ENCODE assay signal across 8 cellular contexts in the genomic region with DNA sequence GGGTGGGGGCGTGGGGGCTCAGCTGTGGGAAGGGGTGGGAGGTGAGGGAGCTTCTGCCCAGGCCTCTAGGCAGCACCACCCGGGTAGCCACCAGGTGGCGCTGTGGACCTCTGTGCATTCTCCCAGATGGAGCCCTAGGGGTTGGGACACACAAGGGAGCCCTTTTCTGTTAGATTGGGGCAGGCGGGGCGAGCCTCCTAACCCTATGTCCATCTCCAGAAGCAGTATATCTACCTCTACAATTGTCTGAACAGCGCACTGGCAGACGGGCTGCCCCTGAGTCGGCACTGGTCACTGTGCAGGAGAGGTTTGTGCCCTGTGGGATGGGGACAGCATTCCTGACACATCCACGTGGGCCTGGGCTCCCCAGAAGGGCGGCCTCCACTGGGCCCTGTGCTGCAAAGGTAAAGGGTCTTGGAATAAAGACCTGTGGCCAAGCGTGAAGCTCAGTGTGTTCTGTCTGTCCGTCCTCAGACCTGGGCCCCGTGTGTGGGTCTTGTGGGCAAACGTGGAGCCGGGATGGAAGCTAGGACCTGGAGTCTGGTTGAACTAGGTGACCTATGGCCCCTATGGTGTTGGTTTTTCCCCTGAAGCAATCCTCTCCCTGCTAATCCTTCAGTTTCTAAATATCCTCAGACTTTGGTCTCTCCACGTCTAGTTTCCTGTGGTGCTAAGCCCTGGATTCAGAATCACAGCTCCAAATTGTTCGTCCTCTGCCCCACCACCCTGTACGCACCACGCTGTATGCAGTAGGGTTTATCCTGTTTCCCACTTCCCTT. TPM values are rescaled to one million over a fixed set of nuclear protein-coding genes. Genes with fewer than 3 reads are reported as not detected.
DNase-seq lines count a peak whose midpoint lies in the region; ATAC-seq and TF ChIP-seq lines count a peak whose summit lies in the region.

No MANE protein-coding gene starts in this region.

- TF ChIP-seq CTCF in neutrophil (IDR thresholded peaks at IDR 0.05) (peak; percentile 78), testis (IDR thresholded peaks at IDR 0.05) (peak; percentile 64 to 95 (median 72))

- DNase-seq in CD8-positive, alpha-beta memory T cell, result peak; percentile 60 to 85 (median 73)
- DNase-seq in HEK293T (ENCODE audit: extremely low spot score), result peak; percentile 68
- DNase-seq in OCI-M1 (lab: John Stamatoyannopoulos, UW), result peak; percentile 84
- DNase-seq in activated T-cell treated with anti-CD3 and anti-CD28 coated beads, Interleukin-2, amount 50 U/mL, for 4 hours, result peak; percentile 78
- peak; percentile 30 for DNase-seq in fibroblast of gingiva (ENCODE audit: low read depth)
- DNase-seq in testis, result peak; percentile 86

- peaks cover 6 to 13% (median 9%) of the 10 kb centered on the region in 3 donors for H3K4me1 Mint-ChIP-seq in CD8-positive, alpha-beta memory T cell
- peaks cover 6% of the 10 kb centered on the region for H3K4me1 Mint-ChIP-seq in activated T-cell treated with anti-CD3 and anti-CD28 coated beads, Interleukin-2, amount 50 U/mL, for 4 hours (ENCODE audit: low read depth)

- POLR2A ChIA-PET in CD8-positive, alpha-beta memory T cell (lab: Charles Lee), result no interaction called here
- POLR2A ChIA-PET in HEK293T (lab: Yijun Ruan, JAX), result no interaction called here

- H3K27me3 Mint-ChIP-seq in CD8-positive, alpha-beta memory T cell, result peaks cover 4 to 20% of the 10 kb centered on the region in 2 donors
- H3K27me3 Mint-ChIP-seq in activated T-cell treated with anti-CD3 and anti-CD28 coated beads, Interleukin-2, amount 50 U/mL, for 4 hours (ENCODE audit: low read depth), result peaks cover 13% of the 10 kb centered on the region

- no peak overlapping the region for H3K4me3 ChIP-seq in CD8-positive, alpha-beta memory T cell (ENCODE audit: low read length)
- H3K4me3 ChIP-seq in neutrophil (ENCODE audit: low read depth in 1 of 2, low read length in 1 of 2) (no peak overlapping the region), testis (no peak overlapping the region)

- no peaks in the 10 kb centered on the region for H3K9me3 Mint-ChIP-seq in CD8-positive, alpha-beta memory T cell
- H3K9me3 Mint-ChIP-seq in activated T-cell treated with anti-CD3 and anti-CD28 coated beads, Interleukin-2, amount 50 U/mL, for 4 hours, result no peaks in the 10 kb centered on the region

- TF ChIP-seq POLR2A in testis (IDR thresholded peaks at IDR 0.05), result no peak

- CTCF ChIA-PET in CD8-positive, alpha-beta memory T cell (lab: Charles Lee), result interaction anchor here (0.7 to 3.1 kb wide), 24 partner anchors 9 to 530 kb away, joined by 3 to 21 read pairs (median 4); partner anchors contain the start of gene PTPN7
- CTCF ChIA-PET in HEK293T (lab: Yijun Ruan, JAX), result interaction anchor here (0.8 to 2.2 kb wide), 13 partner anchors 9 to 530 kb away, joined by 3 to 12 read pairs (median 6); partner anchors contain the start of gene UBE2T

- no peaks in the 10 kb centered on the region for H3K36me3 Mint-ChIP-seq in CD8-positive, alpha-beta memory T cell
- H3K36me3 Mint-ChIP-seq in activated T-cell treated with anti-CD3 and anti-CD28 coated beads, Interleukin-2, amount 50 U/mL, for 4 hours (ENCODE audit: insufficient read depth), result no peaks in the 10 kb centered on the region

- H3K4me1 ChIP-seq in CD8-positive, alpha-beta memory T cell (ENCODE audit: insufficient read depth, low read length), result peaks cover 18% of the 10 kb centered on the region
- H3K4me1 ChIP-seq in neutrophil (ENCODE audit: control insufficient read depth in 1 of 2, insufficient read depth in 1 of 2, low read depth in 1 of 2, low read length in 1 of 2) (no peaks in the 10 kb centered on the region), testis (peaks cover 7% of the 10 kb centered on the region)

- H3K4me3 Mint-ChIP-seq in CD8-positive, alpha-beta memory T cell, result no peak overlapping the region
- no peak overlapping the region for H3K4me3 Mint-ChIP-seq in activated T-cell treated with anti-CD3 and anti-CD28 coated beads, Interleukin-2, amount 50 U/mL, for 4 hours

- intact Hi-C loops in testis (cut with DNase I; ENCODE audit: low total_unique reads), result loop anchor here (5.0 kb wide), 1 partner anchor 128 kb away; no protein-coding TSS in a partner anchor

- WGBS in testis, 2 donors, result 74 to 99% methylated on average over 8 to 19 of the region's 19 CpGs

- peaks cover 13% of the 10 kb centered on the region for H3K27me3 ChIP-seq in CD8-positive, alpha-beta memory T cell (ENCODE audit: insufficient read depth, low read length, poor library complexity, severe bottlenecking)
- H3K27me3 ChIP-seq in neutrophil (peaks cover 32% of the 10 kb centered on the region), testis (no peaks in the 10 kb centered on the region)

- no peaks in the 10 kb centered on the region for H3K9me3 ChIP-seq in CD8-positive, alpha-beta memory T cell (ENCODE audit: low read length)
- H3K9me3 ChIP-seq in neutrophil (no peaks in the 10 kb centered on the region), testis (no peaks in the 10 kb centered on the region)

- no peak overlapping the region for H3K27ac ChIP-seq in CD8-positive, alpha-beta memory T cell (ENCODE audit: low read depth, low read length)
- no peak overlapping the region for H3K27ac ChIP-seq in neutrophil
- H3K27ac ChIP-seq in testis, result no peak overlapping the region

- no peaks in the 10 kb centered on the region for H3K36me3 ChIP-seq in CD8-positive, alpha-beta memory T cell (ENCODE audit: insufficient read depth, low read length)
- no peaks in the 10 kb centered on the region for H3K36me3 ChIP-seq in neutrophil
- no peaks in the 10 kb centered on the region for H3K36me3 ChIP-seq in testis (ENCODE audit: low read depth, missing control alignments)

- H3K27ac Mint-ChIP-seq in CD8-positive, alpha-beta memory T cell, result peak overlapping the region in 1 of 8 donors; percentile 24

- peak; percentile 65 for ATAC-seq in activated T-cell treated with anti-CD3 and anti-CD28 coated beads, Interleukin-2, amount 50 U/mL, for 4 hours
- ATAC-seq in HG02981 (IDR thresholded peaks at IDR 0.05; ENCODE audit: unreplicated experiment), result no peak

TF ChIP-seq in HEK293T, 16 proteins besides CTCF, POLR2A, EP300 and RAD21:
- TF ChIP-seq FOXA1 (IDR thresholded peaks at IDR 0.05), result no peak
- no peak for TF ChIP-seq SP1 (IDR thresholded peaks at IDR 0.05)
- TF ChIP-seq SUZ12 (IDR thresholded peaks at IDR 0.05), result no peak
- no peak for TF ChIP-seq ARNT (IDR thresholded peaks at IDR 0.05)
- TF ChIP-seq TARDBP (IDR thresholded peaks at IDR 0.05), result no peak
- no peak for TF ChIP-seq PKNOX1 (IDR thresholded peaks at IDR 0.05)
- TF ChIP-seq ZNF384 (IDR thresholded peaks at IDR 0.05), result no peak
- no peak for TF ChIP-seq LEF1 (IDR thresholded peaks at IDR 0.05; ENCODE audit: borderline replicate concordance)
- no peak for TF ChIP-seq FOXM1 (IDR thresholded peaks at IDR 0.05; ENCODE audit: borderline replicate concordance)
- TF ChIP-seq NFRKB (IDR thresholded peaks at IDR 0.05), result no peak
- TF ChIP-seq FOXK2 (IDR thresholded peaks at IDR 0.05), result no peak
- no peak for TF ChIP-seq ELF4 (IDR thresholded peaks at IDR 0.05)
- TF ChIP-seq CTBP1 (IDR thresholded peaks at IDR 0.05; ENCODE audit: borderline replicate concordance), result no peak
TF ChIP-seq in HEK293T: peak in this region for 0.

RNA-seq across cellular contexts. Expression of gene LGR6, which starts 4.4 kb away (rescaled TPM):
- under 1 TPM; 0.40 to 0.53 TPM for total RNA-seq in CD8-positive, alpha-beta memory T cell
- polyA plus RNA-seq in CD8-positive, alpha-beta memory T cell, result 3.1 TPM
- total RNA-seq in activated T-cell treated with anti-CD3 and anti-CD28 coated beads, Interleukin-2, amount 50 U/mL, for 4 hours, result under 1 TPM in 2 of 3 donors, not detected in 1; 0.08 to 0.21 TPM
- total RNA-seq in testis, result 1 to 10 TPM; 8.1 to 8.3 TPM
- polyA plus RNA-seq in testis (ENCODE audit: insufficient read depth, low read depth, low replicate concordance), result 18.4 TPM

RNA-seq across cellular contexts. Expression of gene PTPN7, which starts 28.8 kb away (rescaled TPM):
- 100 to 1,000 TPM; 446 to 449 TPM for total RNA-seq in CD8-positive, alpha-beta memory T cell
- polyA plus RNA-seq in CD8-positive, alpha-beta memory T cell, result 91.4 TPM
- total RNA-seq in activated T-cell treated with anti-CD3 and anti-CD28 coated beads, Interleukin-2, amount 50 U/mL, for 4 hours, result 100 to 1,000 TPM; 304 to 352 (median 331) TPM
- 100 to 1,000 TPM in 1 of 2 donors, 10 to 100 TPM in 1; 84.1 to 119 TPM for total RNA-seq in testis
- 43.0 TPM for polyA plus RNA-seq in testis (ENCODE audit: insufficient read depth, low read depth, low replicate concordance)

RNA-seq across cellular contexts. Expression of gene ARL8A, which starts 44.7 kb away (rescaled TPM):
- 10 to 100 TPM; 50.2 to 51.4 TPM for total RNA-seq in CD8-positive, alpha-beta memory T cell
- polyA plus RNA-seq in CD8-positive, alpha-beta memory T cell, result 12.3 TPM
- 10 to 100 TPM; 48.9 to 55.0 (median 52.1) TPM for total RNA-seq in activated T-cell treated with anti-CD3 and anti-CD28 coated beads, Interleukin-2, amount 50 U/mL, for 4 hours
- total RNA-seq in testis, result 10 to 100 TPM; 63.9 to 80.8 TPM
- polyA plus RNA-seq in testis (ENCODE audit: insufficient read depth, low read depth, low replicate concordance), result 46.9 TPM

Comparison
In these comparisons a context has a peak if more than half of its experiments do, and no peak if none do; other contexts are left out.
1. DNase-seq: peak in every context shown above with its lines; median percentile 86 in testis; 84 in OCI-M1; 78 in activated T-cell treated with anti-CD3 and anti-CD28 coated beads, Interleukin-2, amount 50 U/mL, for 4 hours; 73 in CD8-positive, alpha-beta memory T cell; 68 in HEK293T; 30 in fibroblast of gingiva.
2. RNA of gene LGR6, which starts 4.4 kb away (total RNA-seq): 8.1 to 8.3 TPM in testis; 0.40 to 0.53 TPM in CD8-positive, alpha-beta memory T cell and 0.08 to 0.21 TPM in activated T-cell treated with anti-CD3 and anti-CD28 coated beads, Interleukin-2, amount 50 U/mL, for 4 hours; every median in the first group is over 4 times any median in the second.